In genomic region chr4:84691170-84691691, GRCh38 we compare ENCODE assay signal across 1 cellular context.
TF ChIP-seq lines count a peak whose summit lies in the region.

No MANE protein-coding gene starts in this region.

TF ChIP-seq in HCT116, 20 proteins besides CTCF, POLR2A, EP300 and RAD21 (continued from another document):
- TF ChIP-seq SIN3A (IDR thresholded peaks at IDR 0.05; ENCODE audit: low read depth) = no peak
- TF ChIP-seq EGR1 (IDR thresholded peaks at IDR 0.05; ENCODE audit: low read depth) = peak; percentile 54; the same call in 1 of the 2 replicates
- TF ChIP-seq CBX3 (IDR thresholded peaks at IDR 0.05; ENCODE audit: low read depth) = peak; percentile 72; the same call in 1 of the 2 replicates
- TF ChIP-seq ZNF274 (IDR thresholded peaks at IDR 0.05; ENCODE audit: low read depth, low read length) = no peak
- TF ChIP-seq ZFX (IDR thresholded peaks at IDR 0.05) = no peak
- TF ChIP-seq MAX (IDR thresholded peaks at IDR 0.05) = peak; percentile 45
- peak; percentile 88 for TF ChIP-seq SRF (IDR thresholded peaks at IDR 0.05; ENCODE audit: low read depth)
- no peak for TF ChIP-seq EZH2 (IDR thresholded peaks at IDR 0.05)
- TF ChIP-seq EZH2phosphoT487 (IDR thresholded peaks at IDR 0.05; ENCODE audit: borderline replicate concordance) = no peak
- TF ChIP-seq ATF3 (IDR thresholded peaks at IDR 0.05) = peak; percentile 80
- peak; percentile 41; the same call in 1 of the 2 replicates for TF ChIP-seq POLR2AphosphoS5 (IDR thresholded peaks at IDR 0.05; ENCODE audit: low read depth, low read length)
- no peak for TF ChIP-seq YY1 (IDR thresholded peaks at IDR 0.05; ENCODE audit: extremely low read depth, insufficient replicate concordance, low read depth, low read length)
